24 cellular contexts compared by ENCODE assay signal in the genomic region with DNA sequence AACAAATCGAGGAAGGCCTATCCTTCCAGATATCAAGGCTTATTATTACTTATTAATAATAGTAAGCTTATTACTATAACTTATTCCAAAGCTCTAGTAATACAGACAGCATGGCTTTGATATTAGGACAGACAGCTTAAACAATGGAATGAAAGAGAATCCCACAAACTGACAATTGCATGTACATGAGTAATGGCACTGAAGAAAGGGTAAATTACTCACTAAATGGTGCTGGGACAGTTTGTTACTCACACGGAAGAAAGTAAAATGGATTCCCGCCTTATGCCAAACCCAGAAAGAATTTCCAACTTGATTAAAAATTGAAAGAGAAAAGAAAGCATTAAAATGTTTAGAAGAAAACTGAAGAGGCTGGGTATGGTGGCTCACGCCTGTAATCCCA.
A peak's percentile ranks its signal among the peaks of the same experiment; 100 is the strongest.
DNase-seq lines count a peak whose midpoint lies in the region; ATAC-seq and TF ChIP-seq lines count a peak whose summit lies in the region.
"Had no signal": no experiment of that assay in that cellular context is flagged by ENCODE, and none has a peak within 500 bp of the region (broad histone marks: within the 10 kb centered on the region; RNA-seq: fewer than 3 reads in every experiment).

No MANE protein-coding gene starts in this region.

- no peak overlapping the region for H3K4me3 ChIP-seq in cardiac fibroblast (replicated peaks in 1 of 2; ENCODE audit: low read depth in 2 of 2, low read length in 2 of 2)
- no peak overlapping the region for H3K4me3 ChIP-seq in esophagus muscularis mucosa
- H3K4me3 ChIP-seq: A549, gastroesophageal sphincter, mucosa of descending colon, thyroid gland had no signal

- TF ChIP-seq EP300 in esophagus muscularis mucosa (IDR thresholded peaks at IDR 0.05), result no peak

- intact Hi-C loops in esophagus muscularis mucosa (cut with DNase I), result no loop called here

- ATAC-seq in GM21737 (IDR thresholded peaks at IDR 0.05; ENCODE audit: unreplicated experiment), result no peak
- ATAC-seq: A549; gastroesophageal sphincter; mucosa of descending colon; stimulated activated memory B cell treated with anti-CD40 and anti-IgM and Interleukin-4, amounts not matched to agents 10 μg/mL and 1 μg/mL and 100 μg/mL, for 72 hours had no signal

- no peaks in the 10 kb centered on the region for H3K9me3 ChIP-seq in esophagus muscularis mucosa
- H3K9me3 ChIP-seq: gastroesophageal sphincter, mucosa of descending colon, thyroid gland had no signal

- TF ChIP-seq CTCF in HFFc6 (IDR thresholded peaks at IDR 0.05), result no peak
- no peak for TF ChIP-seq CTCF in cardiac fibroblast (IDR thresholded peaks at IDR 0.05; ENCODE audit: low read depth, low read length)
- no peak for TF ChIP-seq CTCF in esophagus muscularis mucosa (IDR thresholded peaks at IDR 0.05)

- peaks cover 20% of the 10 kb centered on the region for H3K4me1 Mint-ChIP-seq in HFFc6 (ENCODE audit: low read depth)
- H3K4me1 Mint-ChIP-seq: activated naive CD8-positive, alpha-beta T cell treated with anti-CD3 and anti-CD28 coated beads for 36 hours had no signal

- H3K4me3 Mint-ChIP-seq in HFFc6, result peak overlapping the region; percentile 60
- H3K4me3 Mint-ChIP-seq: activated naive CD8-positive, alpha-beta T cell treated with anti-CD3 and anti-CD28 coated beads for 36 hours; CD4-positive, CD25-positive, alpha-beta regulatory T cell; stimulated activated memory B cell treated with anti-CD40 and anti-IgM and Interleukin-4, amounts not matched to agents 10 μg/mL and 1 μg/mL and 100 μg/mL, for 72 hours; T-helper 1 cell treated with Interleukin-12 subunit alpha and Interleukin-12 subunit beta and Interleukin-4 antibody, amounts not matched to agents 30 μg/mL and 1 μg/mL, for 36 hours had no signal

- peaks cover 32% of the 10 kb centered on the region for H3K36me3 Mint-ChIP-seq in HFFc6 (ENCODE audit: low read depth)

- whole genome bisulfite sequencing in esophagus muscularis mucosa, result 91% methylated on average over 4 of the region's 4 CpGs

- no peaks in the 10 kb centered on the region for H3K27me3 ChIP-seq in esophagus muscularis mucosa
- H3K27me3 ChIP-seq: gastroesophageal sphincter, thyroid gland had no signal

- no peaks in the 10 kb centered on the region for H3K4me1 ChIP-seq in esophagus muscularis mucosa
- H3K4me1 ChIP-seq: A549, gastroesophageal sphincter, thyroid gland had no signal

- peaks cover 0 to 7% (median under 1%) of the 10 kb centered on the region in 4 donors for H3K36me3 ChIP-seq in esophagus muscularis mucosa
- H3K36me3 ChIP-seq: thyroid gland had no signal

- no peaks in the 10 kb centered on the region for H3K27me3 Mint-ChIP-seq in HFFc6 (ENCODE audit: insufficient read depth)
- H3K27me3 Mint-ChIP-seq: activated naive CD8-positive, alpha-beta T cell treated with anti-CD3 and anti-CD28 coated beads for 36 hours; CD4-positive, CD25-positive, alpha-beta regulatory T cell; stimulated activated memory B cell treated with anti-CD40 and anti-IgM and Interleukin-4, amounts not matched to agents 10 μg/mL and 1 μg/mL and 100 μg/mL, for 72 hours had no signal

- TF ChIP-seq POLR2A in esophagus muscularis mucosa (IDR thresholded peaks at IDR 0.05; ENCODE audit: low read depth), result no peak

- no peak overlapping the region for H3K27ac ChIP-seq in esophagus muscularis mucosa (replicated peaks in 1 of 4)
- H3K27ac ChIP-seq: A549, gastroesophageal sphincter, thyroid gland had no signal

- H3K27ac Mint-ChIP-seq in HFFc6, result peak overlapping the region; percentile 91
- H3K27ac Mint-ChIP-seq: activated naive CD8-positive, alpha-beta T cell treated with anti-CD3 and anti-CD28 coated beads for 36 hours; stimulated activated memory B cell treated with anti-CD40 and anti-IgM and Interleukin-4, amounts not matched to agents 10 μg/mL and 1 μg/mL and 100 μg/mL, for 72 hours; T-helper 1 cell treated with Interleukin-12 subunit alpha and Interleukin-12 subunit beta and Interleukin-4 antibody, amounts not matched to agents 30 μg/mL and 1 μg/mL, for 36 hours had no signal

- DNase-seq in AG08396 (ENCODE audit: low spot score) (peak; percentile 17), HFFc6 (peak; percentile 62), cardiac fibroblast (ENCODE audit: low read depth in 2 of 2) (peak; percentile 22 to 83), iris pigment epithelial cell (ENCODE audit: low read depth) (peak; percentile 78), esophagus muscularis mucosa (ENCODE audit: extremely low spot score) (no peak), COLO668 (lab: John Stamatoyannopoulos, UW; ENCODE audit: unreplicated experiment) (no peak)
- no peak for DNase-seq in activated CD4-positive, alpha-beta T cell treated with anti-CD3 and anti-CD28 coated beads for 1 hour
- DNase-seq: activated CD8-positive, alpha-beta memory T cell treated with anti-CD3 and anti-CD28 coated beads for 24 hours; activated naive CD8-positive, alpha-beta T cell treated with anti-CD3 and anti-CD28 coated beads for 36 hours; caudate nucleus; CD4-positive, CD25-positive, alpha-beta regulatory T cell; DND-41; effector memory CD4-positive, alpha-beta T cell; H7; KBM-7; mucosa of descending colon; NCI-H2081; Right ventricle myocardium superior; thyroid gland had no signal

- H3K9me3 Mint-ChIP-seq in HFFc6, result peaks cover 14% of the 10 kb centered on the region
- H3K9me3 Mint-ChIP-seq: stimulated activated memory B cell treated with anti-CD40 and anti-IgM and Interleukin-4, amounts not matched to agents 10 μg/mL and 1 μg/mL and 100 μg/mL, for 72 hours; T-helper 1 cell treated with Interleukin-12 subunit alpha and Interleukin-12 subunit beta and Interleukin-4 antibody, amounts not matched to agents 30 μg/mL and 1 μg/mL, for 36 hours had no signal

Comparison
In these comparisons a context has a peak if more than half of its experiments do, and no peak if none do; other contexts are left out.
1. DNase-seq: peak in AG08396 (single experiment), HFFc6 (single experiment), cardiac fibroblast (2 of 2) and iris pigment epithelial cell (single experiment); none in activated CD4-positive, alpha-beta T cell treated with anti-CD3 and anti-CD28 coated beads for 1 hour (single experiment), esophagus muscularis mucosa (single experiment) and COLO668 (single experiment).